Comparison of ENCODE assay signal across 18 cellular contexts in genomic region chr10:72712136-72712535, GRCh38. TPM values are rescaled to one million over a fixed set of nuclear protein-coding genes. Genes with fewer than 3 reads are reported as not detected.
DNase-seq lines count a peak whose midpoint lies in the region; ATAC-seq, FAIRE-seq and TF ChIP-seq lines count a peak whose summit lies in the region.
"Had no signal": no experiment of that assay in that cellular context is flagged by ENCODE, and none has a peak within 500 bp of the region (broad histone marks: within the 10 kb centered on the region; RNA-seq: fewer than 3 reads in every experiment).

No MANE protein-coding gene starts in this region.

- H3K27ac ChIP-seq in kidney (ENCODE audit: low read depth in 2 of 2, low read length in 2 of 2) (peak overlapping the region in 1 of 2 donors; percentile 9), gastrocnemius medialis (peak overlapping the region; percentile 9 to 36 (median 18))

- ATAC-seq in gastrocnemius medialis = no peak
- ATAC-seq in mucosa of descending colon = no peak
- ATAC-seq: effector memory CD8-positive, alpha-beta T cell; PC-3; T-cell had no signal

- no peak for TF ChIP-seq POLR2A in gastrocnemius medialis (IDR thresholded peaks at IDR 0.05)

- H3K9me3 ChIP-seq in kidney (ENCODE audit: control insufficient read depth in 1 of 2, low read length in 2 of 2) (no peaks in the 10 kb centered on the region), gastrocnemius medialis (no peaks in the 10 kb centered on the region), mucosa of descending colon (no peaks in the 10 kb centered on the region)

- FAIRE-seq in kidney (lab: Jason Lieb, UNC) = peak; percentile 21
- FAIRE-seq: HTR-8/SVneo had no signal

- peaks cover 10% of the 10 kb centered on the region in 2 donors for H3K4me1 ChIP-seq in kidney (ENCODE audit: control insufficient read depth in 1 of 2, insufficient read depth in 1 of 2, low read depth in 1 of 2, low read length in 2 of 2)
- peaks cover 37 to 42% of the 10 kb centered on the region in 2 donors for H3K4me1 ChIP-seq in gastrocnemius medialis
- H3K4me1 ChIP-seq in mucosa of descending colon (ENCODE audit: low read depth) = peaks cover 5% of the 10 kb centered on the region

- intact Hi-C loops in kidney (cut with DNase I) (no loop called here), gastrocnemius medialis (cut with DNase I; ENCODE audit: low total_unique reads) (no loop called here), mucosa of descending colon (cut with DNase I, micrococcal nuclease) (no loop called here)

- H3K4me3 ChIP-seq in kidney (ENCODE audit: low read length in 2 of 2) (no peak overlapping the region), gastrocnemius medialis (no peak overlapping the region), mucosa of descending colon (no peak overlapping the region)
- H3K4me3 ChIP-seq: skin epidermis had no signal

- TF ChIP-seq CTCF in kidney (IDR thresholded peaks at IDR 0.05; ENCODE audit: borderline replicate concordance, extremely low read depth, insufficient read depth) = no peak
- TF ChIP-seq CTCF in gastrocnemius medialis (IDR thresholded peaks at IDR 0.05 in 4 of 5, conservative IDR thresholded peaks at IDR 0.05 in 1 of 5) = no peak
- TF ChIP-seq CTCF in mucosa of descending colon (IDR thresholded peaks at IDR 0.05) = no peak

- H3K36me3 ChIP-seq in kidney (ENCODE audit: control insufficient read depth in 1 of 2, insufficient read depth in 2 of 2, low read length in 2 of 2) (no peaks in the 10 kb centered on the region), gastrocnemius medialis (peaks cover 0 to 7% of the 10 kb centered on the region in 2 donors), mucosa of descending colon (ENCODE audit: low read depth) (no peaks in the 10 kb centered on the region)

- peak overlapping the region in 1 of 2 donors; percentile 27 for H3K9ac ChIP-seq in kidney (ENCODE audit: low read length in 2 of 2)

- in situ Hi-C loops in gastrocnemius medialis (cut with MboI; ENCODE audit: low sequenced_read_pairs in 4 of 4) = no loop called here

- no peaks in the 10 kb centered on the region for H3K27me3 ChIP-seq in gastrocnemius medialis

- DNase-seq in HCEC 1CT (peak; percentile 55), astrocyte of the hippocampus (ENCODE audit: low read depth, low spot score) (peak; percentile 43), kidney (no peak), gastrocnemius medialis (no peak), NCI-H2196 (lab: John Stamatoyannopoulos, UW; ENCODE audit: unreplicated experiment) (no peak), mucosa of descending colon (no peak), D341Med (ENCODE audit: low spot score) (no peak)
- no peak for DNase-seq in activated CD8-positive, alpha-beta memory T cell treated with anti-CD3 and anti-CD28 coated beads, Interleukin-2, amount 50 U/mL, for 4 hours
- DNase-seq: activated CD4-positive, alpha-beta T cell treated with anti-CD3 and anti-CD28 coated beads for 48 hours; CD4-positive, alpha-beta T cell; effector memory CD8-positive, alpha-beta T cell; GF-D8; NCI-H1092 treated with DMSO at 0.1 percent for 48 hours; PC-3; substantia nigra; T-cell had no signal

RNA-seq across cellular contexts. Expression of gene MCU, which starts 20.2 kb away (rescaled TPM):
- 37.6 TPM for total RNA-seq in kidney
- 18.6 TPM for polyA plus RNA-seq in kidney (ENCODE audit: insufficient read depth, low read depth, low replicate concordance)
- 10 to 100 TPM; 25.1 to 61.3 (median 49.0) TPM for total RNA-seq in gastrocnemius medialis
- 10 to 100 TPM; 44.8 to 98.6 (median 89.0) TPM for total RNA-seq in mucosa of descending colon

Comparison
In these comparisons a context has a peak if more than half of its experiments do, and no peak if none do; other contexts are left out.
1. DNase-seq: peak in HCEC 1CT (single experiment) and astrocyte of the hippocampus (single experiment); none in kidney (single experiment), gastrocnemius medialis (0 of 2), NCI-H2196 (single experiment), mucosa of descending colon (0 of 3), D341Med (single experiment) and activated CD8-positive, alpha-beta memory T cell treated with anti-CD3 and anti-CD28 coated beads, Interleukin-2, amount 50 U/mL, for 4 hours (single experiment).